Comparison of ENCODE assay signal across 15 cellular contexts in genomic region chr7:106386958-106387357, GRCh38.
DNase-seq lines count a peak whose midpoint lies in the region; ATAC-seq and TF ChIP-seq lines count a peak whose summit lies in the region.
"Had no signal": no experiment of that assay in that cellular context is flagged by ENCODE, and none has a peak within 500 bp of the region (broad histone marks: within the 10 kb centered on the region; RNA-seq: fewer than 3 reads in every experiment).

No MANE protein-coding gene starts in this region.

- H3K18ac ChIP-seq in IMR-90 (ENCODE audit: low read depth, low read length) (no peak overlapping the region), trophoblast cell (ENCODE audit: low read length) (no peak overlapping the region)

- H3K9me3 Mint-ChIP-seq in activated CD4-positive, alpha-beta T cell treated with anti-CD3 and anti-CD28 coated beads for 36 hours (ENCODE audit: low read depth) = no peaks in the 10 kb centered on the region
- H3K9me3 Mint-ChIP-seq: CD4-positive, alpha-beta T cell had no signal

- H3K36me3 ChIP-seq in IMR-90 (ENCODE audit: control insufficient read depth, insufficient read depth, low read length) (no peaks in the 10 kb centered on the region), trophoblast cell (ENCODE audit: control insufficient read depth in 1 of 2, insufficient read depth in 2 of 2, low read length in 2 of 2) (no peaks in the 10 kb centered on the region), psoas muscle (ENCODE audit: insufficient read depth in 1 of 2, low read depth in 1 of 2) (no peaks in the 10 kb centered on the region)

- H3K9me1 ChIP-seq in IMR-90 (ENCODE audit: insufficient read depth, low read length) = no peaks in the 10 kb centered on the region

- H3K4ac ChIP-seq in IMR-90 (ENCODE audit: low read depth, low read length) = no peak overlapping the region
- no peak overlapping the region for H3K4ac ChIP-seq in trophoblast cell (ENCODE audit: low read depth, low read length)

- peak overlapping the region; percentile 33 for H2AFZ ChIP-seq in IMR-90 (replicated peaks; ENCODE audit: low read length, poor library complexity)
- no peak overlapping the region for H2AFZ ChIP-seq in trophoblast cell (ENCODE audit: insufficient read depth, low read length, poor library complexity)

- peaks cover 14% of the 10 kb centered on the region for H3K27me3 Mint-ChIP-seq in activated CD4-positive, alpha-beta T cell treated with anti-CD3 and anti-CD28 coated beads for 36 hours

- H3K4me3 ChIP-seq in IMR-90 (ENCODE audit: insufficient read depth, low read depth, low read length) (no peak overlapping the region), trophoblast cell (ENCODE audit: low read depth, low read length) (no peak overlapping the region), psoas muscle (no peak overlapping the region), right cardiac atrium (ENCODE audit: low read length) (no peak overlapping the region)
- H3K4me3 ChIP-seq: A549 had no signal

- peaks cover 12% of the 10 kb centered on the region for H3K27me3 ChIP-seq in IMR-90 (ENCODE audit: control insufficient read depth, insufficient read depth, low read length)
- peaks cover 4% of the 10 kb centered on the region for H3K27me3 ChIP-seq in foreskin keratinocyte
- H3K27me3 ChIP-seq in trophoblast cell (ENCODE audit: insufficient read depth, low read length) = no peaks in the 10 kb centered on the region
- H3K27me3 ChIP-seq in psoas muscle (ENCODE audit: insufficient read depth in 3 of 3, low read length in 2 of 3) = no peaks in the 10 kb centered on the region
- H3K27me3 ChIP-seq in right cardiac atrium (ENCODE audit: control insufficient read depth, insufficient read depth) = no peaks in the 10 kb centered on the region

- dilution Hi-C loops in IMR-90 (cut with HindIII; ENCODE audit: low sequenced_read_pairs, unreplicated experiment) = no loop called here

- no peak for TF ChIP-seq CTCF in IMR-90 (conservative IDR thresholded peaks at IDR 0.05; ENCODE audit: low read depth, low read length)
- no peak for TF ChIP-seq CTCF in foreskin keratinocyte (conservative IDR thresholded peaks at IDR 0.05)
- TF ChIP-seq CTCF in psoas muscle (IDR thresholded peaks at IDR 0.05) = no peak

- H3K14ac ChIP-seq in IMR-90 (replicated peaks; ENCODE audit: low read depth, low read length) = no peak overlapping the region
- no peak overlapping the region for H3K14ac ChIP-seq in trophoblast cell (ENCODE audit: low read length)

- no peak overlapping the region for H4K12ac ChIP-seq in trophoblast cell (ENCODE audit: low read depth, low read length)

- H3K4me1 Mint-ChIP-seq in activated CD4-positive, alpha-beta T cell treated with anti-CD3 and anti-CD28 coated beads for 36 hours = peaks cover 6% of the 10 kb centered on the region
- H3K4me1 Mint-ChIP-seq: H9 had no signal

- peak; percentile 42 for ATAC-seq in activated CD4-positive, alpha-beta T cell treated with anti-CD3 and anti-CD28 coated beads for 36 hours
- ATAC-seq in IMR-90 (ENCODE audit: low read depth) = no peak
- ATAC-seq in foreskin keratinocyte = peak; percentile 47
- no peak for ATAC-seq in psoas muscle
- ATAC-seq in right cardiac atrium = no peak
- ATAC-seq: A549 had no signal

- H3K23ac ChIP-seq in IMR-90 (ENCODE audit: low read depth, low read length) (no peak overlapping the region), trophoblast cell (ENCODE audit: low read length) (no peak overlapping the region)

- H3K27ac Mint-ChIP-seq in activated CD4-positive, alpha-beta T cell treated with anti-CD3 and anti-CD28 coated beads for 36 hours = no peak overlapping the region
- H3K27ac Mint-ChIP-seq: CD4-positive, alpha-beta T cell; H9 had no signal

- TF ChIP-seq POLR2A in IMR-90 (IDR thresholded peaks at IDR 0.05; ENCODE audit: low read depth, low read length) = no peak

- CTCF ChIA-PET in activated CD4-positive, alpha-beta T cell treated with anti-CD3 and anti-CD28 coated beads for 36 hours (lab: Charles Lee) = no interaction called here
- CTCF ChIA-PET in IMR-90 (lab: Yijun Ruan, JAX) = no interaction called here

- intact Hi-C loops in activated CD4-positive, alpha-beta T cell treated with anti-CD3 and anti-CD28 coated beads for 36 hours (cut with DNase I, micrococcal nuclease) = no loop called here
- intact Hi-C loops in IMR-90 (cut with micrococcal nuclease) = loop anchor here (1.0 kb wide), 1 partner anchor 12 kb away; no protein-coding TSS in a partner anchor
- intact Hi-C loops in psoas muscle (cut with DNase I) = no loop called here
- intact Hi-C loops in right cardiac atrium (cut with DNase I) = no loop called here

- POLR2A ChIA-PET in activated CD4-positive, alpha-beta T cell treated with anti-CD3 and anti-CD28 coated beads for 36 hours (lab: Charles Lee) = no interaction called here
- POLR2A ChIA-PET in IMR-90 (lab: Charles Lee; ENCODE audit: unreplicated experiment) = no interaction called here

- H2BK5ac ChIP-seq in IMR-90 (ENCODE audit: low read depth, low read length, poor library complexity, severe bottlenecking) (no peak overlapping the region), trophoblast cell (ENCODE audit: low read depth, low read length, poor library complexity) (no peak overlapping the region)

- WGBS in IMR-90 (ENCODE audit: extremely low coverage in 2 of 2, insufficient read length in 1 of 2), 2 experiments = no CpG with 5 or more reads among the region's 5 CpGs
- no CpG with 5 or more reads among the region's 5 CpGs for WGBS in trophoblast cell (ENCODE audit: extremely low coverage, insufficient coverage, insufficient read length)
- 72 to 82% (median 81%) methylated on average over 5 of the region's 5 CpGs for WGBS in psoas muscle, 3 donors
- WGBS in right cardiac atrium = 93% methylated on average over 5 of the region's 5 CpGs

- in situ Hi-C loops in IMR-90 (cut with MboI; ENCODE audit: low sequenced_read_pairs) = no loop called here

- no TSS peak for BruUV-seq in IMR-90 (replicated peaks; lab: Mats Ljungman, UMichigan)

- H2BK120ac ChIP-seq in IMR-90 (ENCODE audit: low read depth, low read length) (no peak overlapping the region), trophoblast cell (ENCODE audit: insufficient read depth, low read length, poor library complexity) (no peak overlapping the region)

- H3K4me3 Mint-ChIP-seq in activated CD4-positive, alpha-beta T cell treated with anti-CD3 and anti-CD28 coated beads for 36 hours = no peak overlapping the region
- H3K4me3 Mint-ChIP-seq: CD4-positive, alpha-beta T cell; H9 had no signal

- peak; percentile 18 for DNase-seq in activated CD4-positive, alpha-beta T cell treated with anti-CD3 and anti-CD28 coated beads for 36 hours
- no peak for DNase-seq in activated CD4-positive, alpha-beta T cell treated with anti-CD3 and anti-CD28 coated beads, Interleukin-2, amount 50 U/mL, for 48 hours
- DNase-seq in IMR-90 = no peak
- DNase-seq in foreskin keratinocyte = no peak
- DNase-seq in trophoblast cell = no peak
- DNase-seq in NOMO-1 (lab: John Stamatoyannopoulos, UW; ENCODE audit: unreplicated experiment in 2 of 2) = no peak
- no peak for DNase-seq in psoas muscle
- no peak for DNase-seq in right cardiac atrium
- DNase-seq: AML-193; Caco-2; CD4-positive, alpha-beta T cell; H9 had no signal

- H2BK20ac ChIP-seq in IMR-90 (ENCODE audit: low read depth, low read length) = no peak overlapping the region

- H3K79me2 ChIP-seq in trophoblast cell (ENCODE audit: control insufficient read depth, insufficient read depth, low read length, poor library complexity) = no peaks in the 10 kb centered on the region

- H3K9me3 ChIP-seq in IMR-90 (ENCODE audit: control insufficient read depth, insufficient read depth, low read length) = peaks cover 4% of the 10 kb centered on the region; the same call in 1 of the 2 replicates
- peaks cover 3% of the 10 kb centered on the region for H3K9me3 ChIP-seq in trophoblast cell (ENCODE audit: insufficient read depth, low read depth, low read length)
- H3K9me3 ChIP-seq in psoas muscle = no peaks in the 10 kb centered on the region
- no peaks in the 10 kb centered on the region for H3K9me3 ChIP-seq in right cardiac atrium (ENCODE audit: control insufficient read depth, low read length)
- H3K9me3 ChIP-seq: A549 had no signal

- TF ChIP-seq RAD21 in IMR-90 (IDR thresholded peaks at IDR 0.05; ENCODE audit: low read length) = no peak

- H3K9ac ChIP-seq in IMR-90 (ENCODE audit: low read depth, low read length) = no peak overlapping the region
- H3K9ac ChIP-seq in trophoblast cell (ENCODE audit: low read length) = peak overlapping the region; percentile 30

- H2BK12ac ChIP-seq in trophoblast cell (ENCODE audit: low read length) = no peak overlapping the region

- H4K5ac ChIP-seq in IMR-90 (ENCODE audit: low read depth, low read length) = no peak overlapping the region

- no peaks in the 10 kb centered on the region for H3K36me3 Mint-ChIP-seq in activated CD4-positive, alpha-beta T cell treated with anti-CD3 and anti-CD28 coated beads for 36 hours (ENCODE audit: low read depth)

- no peaks in the 10 kb centered on the region for H3K79me1 ChIP-seq in IMR-90 (ENCODE audit: low read depth in 1 of 2, low read length in 2 of 2)
- H3K79me1 ChIP-seq in trophoblast cell (ENCODE audit: low read length) = no peaks in the 10 kb centered on the region

- H3K27ac ChIP-seq in IMR-90 (ENCODE audit: insufficient read depth, low read length) = no peak overlapping the region
- no peak overlapping the region for H3K27ac ChIP-seq in foreskin keratinocyte
- no peak overlapping the region for H3K27ac ChIP-seq in trophoblast cell (ENCODE audit: low read depth, low read length)
- H3K27ac ChIP-seq in psoas muscle = no peak overlapping the region
- H3K27ac ChIP-seq in right cardiac atrium (ENCODE audit: low read length) = no peak overlapping the region
- H3K27ac ChIP-seq: 22Rv1, C4-2B had no signal

- H4K91ac ChIP-seq in IMR-90 (ENCODE audit: insufficient read depth, low read depth, low read length) (no peak overlapping the region), trophoblast cell (ENCODE audit: low read depth, low read length) (no peak overlapping the region)

- H4K8ac ChIP-seq in IMR-90 (ENCODE audit: low read depth in 2 of 2, low read length in 2 of 2) = no peak overlapping the region
- no peak overlapping the region for H4K8ac ChIP-seq in trophoblast cell (ENCODE audit: low read depth, low read length)

- H2AK5ac ChIP-seq in IMR-90 (ENCODE audit: low read depth, low read length) (no peak overlapping the region), trophoblast cell (ENCODE audit: low read length) (no peak overlapping the region)

- H3K4me2 ChIP-seq in IMR-90 (ENCODE audit: low read depth, low read length) (no peak overlapping the region), trophoblast cell (ENCODE audit: low read length) (no peak overlapping the region)
- H3K4me2 ChIP-seq: A549 had no signal

- H2BK15ac ChIP-seq in IMR-90 (ENCODE audit: low read depth, low read length) = no peak overlapping the region

- H3K4me1 ChIP-seq in IMR-90 (ENCODE audit: control insufficient read depth, insufficient read depth, low read length) (no peaks in the 10 kb centered on the region), foreskin keratinocyte (no peaks in the 10 kb centered on the region), trophoblast cell (ENCODE audit: control insufficient read depth in 1 of 2, insufficient read depth in 2 of 2, low read length in 2 of 2) (no peaks in the 10 kb centered on the region), psoas muscle (no peaks in the 10 kb centered on the region), right cardiac atrium (ENCODE audit: control insufficient read depth, insufficient read depth, low read length) (no peaks in the 10 kb centered on the region)
- H3K4me1 ChIP-seq: A549, Caco-2 had no signal

- H2AK9ac ChIP-seq in IMR-90 (replicated peaks; ENCODE audit: low read depth, low read length, poor library complexity) = no peak overlapping the region

- no peak overlapping the region for H3K56ac ChIP-seq in IMR-90 (ENCODE audit: extremely low read depth, insufficient read depth, low read length)

- no peaks in the 10 kb centered on the region for H4K20me1 ChIP-seq in IMR-90 (ENCODE audit: insufficient read depth, low read length)

Comparison
In these comparisons a context has a peak if more than half of its experiments do, and no peak if none do; other contexts are left out.
1. ATAC-seq: peak in activated CD4-positive, alpha-beta T cell treated with anti-CD3 and anti-CD28 coated beads for 36 hours (single experiment) and foreskin keratinocyte (single experiment); none in IMR-90 (single experiment), psoas muscle (0 of 4) and right cardiac atrium (0 of 2).